Comparison of ENCODE assay signal across 8 cellular contexts in the genomic region with DNA sequence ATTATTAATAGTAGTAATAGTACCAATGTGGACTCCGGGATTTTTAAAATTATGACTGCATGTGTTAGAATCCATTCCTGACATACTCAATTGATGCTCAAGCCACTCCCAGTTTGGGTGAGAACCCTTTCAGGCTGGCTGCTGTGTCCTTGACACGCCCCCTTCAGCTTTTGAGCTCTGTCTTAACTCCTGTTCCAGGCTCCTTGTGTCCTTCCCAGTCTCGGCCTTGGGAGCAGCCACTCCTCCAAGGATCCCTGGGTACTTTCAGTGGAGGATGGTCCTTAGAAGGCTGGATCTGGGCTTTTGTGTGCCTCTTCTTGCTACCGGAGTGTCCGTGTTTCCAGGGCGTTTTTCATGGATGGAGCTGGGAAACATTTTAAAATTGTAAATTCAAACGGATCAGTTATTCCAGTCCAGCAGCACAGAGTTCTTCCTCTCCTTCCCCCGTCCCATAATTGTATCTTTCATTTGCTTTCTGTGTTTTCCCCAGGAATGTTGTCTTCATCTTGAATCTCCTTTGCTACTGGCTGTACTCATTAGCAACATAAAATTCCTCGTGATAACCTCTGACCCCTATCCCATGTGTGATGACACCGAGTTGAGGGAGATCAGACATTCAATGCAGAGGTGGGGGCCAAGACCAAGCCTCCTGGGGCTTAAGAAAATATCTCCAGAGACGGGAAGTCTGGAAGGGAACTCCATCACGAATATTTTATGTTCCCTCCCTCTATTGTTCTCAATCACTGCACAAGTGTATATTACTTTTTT. TPM values are rescaled to one million over a fixed set of nuclear protein-coding genes. Genes with fewer than 3 reads are reported as not detected.
DNase-seq lines count a peak whose midpoint lies in the region; ATAC-seq and TF ChIP-seq lines count a peak whose summit lies in the region.

No MANE protein-coding gene starts in this region.

- H3K27ac Mint-ChIP-seq in activated CD8-positive, alpha-beta T cell treated with anti-CD3 and anti-CD28 coated beads, Interleukin-2, amount 10 ng/mL, durations not matched to agents 7 days and 5 days: peak overlapping the region; percentile 62

- no peak for TF ChIP-seq RAD21 in SK-N-SH (IDR thresholded peaks at IDR 0.05; ENCODE audit: low read length)

- WGBS in SK-N-SH (ENCODE audit: low lambda C conversion rate): 89% methylated on average over 12 of the region's 12 CpGs

- no peaks in the 10 kb centered on the region for H3K27me3 ChIP-seq in SK-N-SH (ENCODE audit: insufficient read depth)
- H3K27me3 ChIP-seq in iPS-18a (ENCODE audit: control insufficient read depth, insufficient read depth, low read length): peaks cover 6% of the 10 kb centered on the region
- no peaks in the 10 kb centered on the region for H3K27me3 ChIP-seq in subcutaneous abdominal adipose tissue (ENCODE audit: control insufficient read depth in 5 of 5, insufficient read depth in 4 of 5, low read length in 5 of 5)

- CTCF ChIA-PET in SK-N-SH (lab: Yijun Ruan, JAX): interaction anchor here (1.0 to 2.5 kb wide), 5 partner anchors 10 to 239 kb away, joined by 3 to 10 read pairs (median 4); a partner anchor contains a TSS
- CTCF ChIA-PET in activated CD8-positive, alpha-beta T cell treated with anti-CD3 and anti-CD28 coated beads, Interleukin-2, amount 10 ng/mL, durations not matched to agents 7 days and 5 days (lab: Charles Lee): interaction anchor here (0.9 to 5.2 kb wide), 12 partner anchors 9 to 244 kb away, joined by 3 to 36 read pairs (median 4); a partner anchor contains a TSS

- peaks cover 3% of the 10 kb centered on the region for H3F3A ChIP-seq in SK-N-SH (replicated peaks; ENCODE audit: insufficient read depth)

- peaks cover 25% of the 10 kb centered on the region; the same call in 1 of the 2 replicates for H3K79me2 ChIP-seq in SK-N-SH (ENCODE audit: insufficient read depth)

- no peak for ATAC-seq in SK-N-SH treated with all-trans-retinoic acid at 6 μM for 48 hours
- no peak for ATAC-seq in activated CD8-positive, alpha-beta T cell treated with anti-CD3 and anti-CD28 coated beads, Interleukin-2, amount 10 ng/mL, durations not matched to agents 7 days and 5 days
- ATAC-seq in HG02970 (IDR thresholded peaks at IDR 0.05; ENCODE audit: low FRiP score, unreplicated experiment): no peak

- H4K20me1 ChIP-seq in SK-N-SH (ENCODE audit: insufficient read depth): no peaks in the 10 kb centered on the region

- H3K4me3 ChIP-seq in SK-N-SH (ENCODE audit: low read depth in 2 of 2, low read length in 1 of 2): no peak overlapping the region
- H3K4me3 ChIP-seq in iPS-18a (ENCODE audit: low read length): peak overlapping the region; percentile 75
- peak overlapping the region; percentile 48 to 71 (median 55) for H3K4me3 ChIP-seq in subcutaneous abdominal adipose tissue (ENCODE audit: low read depth in 1 of 5, low read length in 5 of 5)

- POLR2A ChIA-PET in SK-N-SH (lab: Yijun Ruan, JAX): interaction anchor here (1.3 kb wide), 1 partner anchor 40 kb away, joined by 5 read pairs; a partner anchor contains a TSS
- POLR2A ChIA-PET in activated CD8-positive, alpha-beta T cell treated with anti-CD3 and anti-CD28 coated beads, Interleukin-2, amount 10 ng/mL, durations not matched to agents 7 days and 5 days (lab: Charles Lee): interaction anchor here (0.5 to 2.9 kb wide), 10 partner anchors 8 to 887 kb away, joined by 3 to 15 read pairs (median 4); a partner anchor contains a TSS

- no peaks in the 10 kb centered on the region for H3K9me3 ChIP-seq in SK-N-SH
- no peaks in the 10 kb centered on the region for H3K9me3 ChIP-seq in iPS-18a (ENCODE audit: control insufficient read depth, low read depth, low read length)
- no peaks in the 10 kb centered on the region for H3K9me3 ChIP-seq in subcutaneous abdominal adipose tissue (ENCODE audit: control insufficient read depth in 5 of 5, low read length in 5 of 5)

- peaks cover 23% of the 10 kb centered on the region for H3K36me3 Mint-ChIP-seq in activated CD8-positive, alpha-beta T cell treated with anti-CD3 and anti-CD28 coated beads, Interleukin-2, amount 10 ng/mL, durations not matched to agents 7 days and 5 days (ENCODE audit: low read depth)

- no peak for TF ChIP-seq EP300 in SK-N-SH (IDR thresholded peaks at IDR 0.05; ENCODE audit: borderline replicate concordance in 1 of 2, low read depth in 1 of 2, low read length in 1 of 2)

- H3K9me2 ChIP-seq in SK-N-SH: no peaks in the 10 kb centered on the region

- H3K4me1 ChIP-seq in SK-N-SH (ENCODE audit: control insufficient read depth in 1 of 2, insufficient read depth in 2 of 2, low read depth in 1 of 2, low read length in 1 of 2) (peaks cover 6 to 7% of the 10 kb centered on the region in 2 experiments; a peak in 2 of 4 replicates), iPS-18a (ENCODE audit: control insufficient read depth, low read depth, low read length) (peaks cover 7% of the 10 kb centered on the region), subcutaneous abdominal adipose tissue (ENCODE audit: control insufficient read depth in 5 of 5, insufficient read depth in 5 of 5, low read length in 5 of 5) (peaks cover 3 to 34% (median 29%) of the 10 kb centered on the region in 5 donors)

- H3K9ac ChIP-seq in SK-N-SH: no peak overlapping the region
- H3K9ac ChIP-seq in iPS-18a (ENCODE audit: low read length): no peak overlapping the region
- H3K9ac ChIP-seq in subcutaneous abdominal adipose tissue (ENCODE audit: low read length in 5 of 5): peak overlapping the region in 3 of 5 donors; percentile 48 to 68 (median 51)

- H3K27me3 Mint-ChIP-seq in activated CD8-positive, alpha-beta T cell treated with anti-CD3 and anti-CD28 coated beads, Interleukin-2, amount 10 ng/mL, durations not matched to agents 7 days and 5 days (ENCODE audit: low read depth): no peaks in the 10 kb centered on the region

- H2AFZ ChIP-seq in SK-N-SH (ENCODE audit: low read depth): peak overlapping the region; percentile 55; the same call in 1 of the 2 replicates

- H3K27ac ChIP-seq in SK-N-SH (ENCODE audit: low read depth in 2 of 2, low read length in 1 of 2): no peak overlapping the region; a peak in 1 of 4 replicates
- H3K27ac ChIP-seq in iPS-18a (ENCODE audit: low read length): no peak overlapping the region
- peak overlapping the region; percentile 89 for H3K27ac ChIP-seq in subcutaneous abdominal adipose tissue (ENCODE audit: low read depth, low read length)

- DNase-seq in SK-N-SH (no peak), NCI-H1436 treated with DMSO at 0.1 percent for 48 hours (lab: John Stamatoyannopoulos, UW) (no peak)
- no peak for DNase-seq in activated CD8-positive, alpha-beta T cell treated with anti-CD3 and anti-CD28 coated beads, Interleukin-2, amount 10 ng/mL, durations not matched to agents 7 days and 5 days
- no peak for DNase-seq in activated CD4-positive, CD25-positive, alpha-beta regulatory T cell (lab: John Stamatoyannopoulos, UW)

- H3K36me3 ChIP-seq in SK-N-SH (replicated peaks in 1 of 2; ENCODE audit: control insufficient read depth in 1 of 2, insufficient read depth in 2 of 2, low read length in 1 of 2): no peaks in the 10 kb centered on the region
- no peaks in the 10 kb centered on the region for H3K36me3 ChIP-seq in iPS-18a (ENCODE audit: control insufficient read depth, low read depth, low read length)
- H3K36me3 ChIP-seq in subcutaneous abdominal adipose tissue (ENCODE audit: control insufficient read depth in 5 of 5, insufficient read depth in 5 of 5, low read length in 5 of 5): peaks cover 0 to 9% (median 2%) of the 10 kb centered on the region in 5 donors

- no peak overlapping the region for H3K4me2 ChIP-seq in SK-N-SH

- H3K9me3 Mint-ChIP-seq in activated CD8-positive, alpha-beta T cell treated with anti-CD3 and anti-CD28 coated beads, Interleukin-2, amount 10 ng/mL, durations not matched to agents 7 days and 5 days (ENCODE audit: insufficient read depth): no peaks in the 10 kb centered on the region

- TF ChIP-seq CTCF in SK-N-SH (IDR thresholded peaks at IDR 0.05): no peak

- peaks cover 39% of the 10 kb centered on the region for H3K4me1 Mint-ChIP-seq in activated CD8-positive, alpha-beta T cell treated with anti-CD3 and anti-CD28 coated beads, Interleukin-2, amount 10 ng/mL, durations not matched to agents 7 days and 5 days (ENCODE audit: low read depth)

- H3K4me3 Mint-ChIP-seq in activated CD8-positive, alpha-beta T cell treated with anti-CD3 and anti-CD28 coated beads, Interleukin-2, amount 10 ng/mL, durations not matched to agents 7 days and 5 days: peak overlapping the region; percentile 59

TF ChIP-seq in SK-N-SH, 30 proteins besides CTCF, POLR2A, EP300 and RAD21 (continues in another document):
- no peak for TF ChIP-seq TCF12 (IDR thresholded peaks at IDR 0.05)
- no peak for TF ChIP-seq RCOR1 (IDR thresholded peaks at IDR 0.05; ENCODE audit: low read length)
- no peak for TF ChIP-seq YY1 (IDR thresholded peaks at IDR 0.05; ENCODE audit: low read depth)
- TF ChIP-seq, protein P1, sequence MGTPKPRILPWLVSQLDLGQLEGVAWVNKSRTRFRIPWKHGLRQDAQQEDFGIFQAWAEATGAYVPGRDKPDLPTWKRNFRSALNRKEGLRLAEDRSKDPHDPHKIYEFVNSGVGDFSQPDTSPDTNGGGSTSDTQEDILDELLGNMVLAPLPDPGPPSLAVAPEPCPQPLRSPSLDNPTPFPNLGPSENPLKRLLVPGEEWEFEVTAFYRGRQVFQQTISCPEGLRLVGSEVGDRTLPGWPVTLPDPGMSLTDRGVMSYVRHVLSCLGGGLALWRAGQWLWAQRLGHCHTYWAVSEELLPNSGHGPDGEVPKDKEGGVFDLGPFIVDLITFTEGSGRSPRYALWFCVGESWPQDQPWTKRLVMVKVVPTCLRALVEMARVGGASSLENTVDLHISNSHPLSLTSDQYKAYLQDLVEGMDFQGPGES (IDR thresholded peaks at IDR 0.05; ENCODE audit: low read depth, low read length): no peak

TF ChIP-seq in SK-N-SH treated with all-trans-retinoic acid at 6 μM for 48 hours, 23 proteins besides CTCF, POLR2A, EP300 and RAD21 (continues in another document):
- TF ChIP-seq TOX (CRISPR knock-in tag; IDR thresholded peaks at IDR 0.05; ENCODE audit: borderline replicate concordance) (no peak), PPARA (CRISPR knock-in tag; IDR thresholded peaks at IDR 0.05; ENCODE audit: borderline replicate concordance) (no peak)
- TF ChIP-seq, protein P2, sequence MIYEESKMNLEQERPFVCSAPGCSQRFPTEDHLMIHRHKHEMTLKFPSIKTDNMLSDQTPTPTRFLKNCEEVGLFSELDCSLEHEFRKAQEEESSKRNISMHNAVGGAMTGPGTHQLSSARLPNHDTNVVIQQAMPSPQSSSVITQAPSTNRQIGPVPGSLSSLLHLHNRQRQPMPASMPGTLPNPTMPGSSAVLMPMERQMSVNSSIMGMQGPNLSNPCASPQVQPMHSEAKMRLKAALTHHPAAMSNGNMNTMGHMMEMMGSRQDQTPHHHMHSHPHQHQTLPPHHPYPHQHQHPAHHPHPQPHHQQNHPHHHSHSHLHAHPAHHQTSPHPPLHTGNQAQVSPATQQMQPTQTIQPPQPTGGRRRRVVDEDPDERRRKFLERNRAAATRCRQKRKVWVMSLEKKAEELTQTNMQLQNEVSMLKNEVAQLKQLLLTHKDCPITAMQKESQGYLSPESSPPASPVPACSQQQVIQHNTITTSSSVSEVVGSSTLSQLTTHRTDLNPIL (CRISPR knock-in tag; IDR thresholded peaks at IDR 0.05; ENCODE audit: low read depth): no peak

RNA-seq across cellular contexts. Expression of a gene that starts 40.0 kb away (rescaled TPM):
- polyA plus RNA-seq in SK-N-SH (2012; rRNA removed): 33.0 and 59.7 TPM in 2 replicates
- 22.0 and 28.4 TPM in 2 replicates for polyA plus RNA-seq in SK-N-SH (2012; cell fraction: cytosol; rRNA removed)
- 122 and 146 TPM in 2 replicates for polyA plus RNA-seq in SK-N-SH (2012; cell fraction: nucleus; rRNA removed)
- total RNA-seq in activated CD8-positive, alpha-beta T cell treated with anti-CD3 and anti-CD28 coated beads, Interleukin-2, amount 10 ng/mL, durations not matched to agents 7 days and 5 days: 10 to 100 TPM; 93.0 to 97.3 TPM

Comparison
In these comparisons a context has a peak if more than half of its experiments do, and no peak if none do; other contexts are left out.
1. H3K4me3 ChIP-seq: peak in iPS-18a (single experiment) and subcutaneous abdominal adipose tissue (5 of 5); none in SK-N-SH (0 of 2).
2. H3K9ac ChIP-seq: peak in subcutaneous abdominal adipose tissue (3 of 5); none in SK-N-SH (single experiment) and iPS-18a (single experiment).